Comparison of ENCODE assay signal across 8 cellular contexts in genomic region chr15:63276342-63277043, GRCh38. TPM values are rescaled to one million over a fixed set of nuclear protein-coding genes. Genes with fewer than 3 reads are reported as not detected.
DNase-seq lines count a peak whose midpoint lies in the region; ATAC-seq, FAIRE-seq and TF ChIP-seq lines count a peak whose summit lies in the region.

No MANE protein-coding gene starts in this region.

- H3K4me2 ChIP-seq in A549 (peak overlapping the region; percentile 68), GM23338 (peak overlapping the region; percentile 87)

- H3K9me3 Mint-ChIP-seq in GM23338 = peaks cover 21% of the 10 kb centered on the region; the same call in 2 of the 3 replicates
- no peaks in the 10 kb centered on the region for H3K9me3 Mint-ChIP-seq in activated CD4-positive, alpha-beta memory T cell treated with anti-CD3 and anti-CD28 coated beads for 36 hours

- FAIRE-seq in A549 (lab: Jason Lieb, UNC) (no peak), small intestine (lab: Jason Lieb, UNC) (no peak)

- TF ChIP-seq POLR2A in A549 (IDR thresholded peaks at IDR 0.05; ENCODE audit: low read length) = no peak

- H3K9me2 ChIP-seq in GM23338 (ENCODE audit: insufficient read depth) = no peaks in the 10 kb centered on the region

- peak overlapping the region; percentile 88 to 94 for H3K27ac ChIP-seq in A549
- H3K27ac ChIP-seq in GM23338 (ENCODE audit: low read depth) = peak overlapping the region; percentile 65
- H3K27ac ChIP-seq in small intestine (ENCODE audit: low read depth in 1 of 2, low read length in 1 of 2) = peak overlapping the region; percentile 62 to 87

- TF ChIP-seq EP300 in A549 (IDR thresholded peaks at IDR 0.05) = no peak

- CTCF ChIA-PET in A549 (lab: Yijun Ruan, JAX) = interaction anchor here (0.7 to 2.4 kb wide), 9 partner anchors 11 to 853 kb away, joined by 3 to 9 read pairs (median 3); partner anchors contain the start of gene RPS27L
- CTCF ChIA-PET in activated CD4-positive, alpha-beta memory T cell treated with anti-CD3 and anti-CD28 coated beads for 36 hours (lab: Charles Lee) = interaction anchor here (1.1 to 2.5 kb wide), 2 partner anchors 12 to 126 kb away, joined by 6 to 12 read pairs; no protein-coding TSS in a partner anchor

- WGBS in A549 (ENCODE audit: missing lambda C conversion rate) = 44% methylated on average over 11 of the region's 11 CpGs
- WGBS in small intestine, 3 donors = 12 to 22% (median 15%) methylated on average over 11 of the region's 11 CpGs

- DNase-seq in A549 (ENCODE audit: low read depth in 1 of 2, low spot score in 1 of 2) (no peak), GM23338 (ENCODE audit: low spot score) (no peak), left ventricle myocardium superior (no peak), small intestine (no peak), NOMO-1 treated with DMSO at 0.1 percent for 48 hours (lab: John Stamatoyannopoulos, UW; ENCODE audit: unreplicated experiment) (no peak), cerebellar nuclear complex (lab: John Stamatoyannopoulos, UW) (no peak), SHP77 (lab: John Stamatoyannopoulos, UW) (no peak)
- no peak for DNase-seq in activated CD4-positive, alpha-beta memory T cell treated with anti-CD3 and anti-CD28 coated beads for 36 hours

- peaks cover 24% of the 10 kb centered on the region for H3K4me1 ChIP-seq in A549
- peaks cover 18% of the 10 kb centered on the region for H3K4me1 ChIP-seq in GM23338 (ENCODE audit: insufficient read depth)
- no peaks in the 10 kb centered on the region for H3K4me1 ChIP-seq in small intestine (ENCODE audit: control insufficient read depth in 2 of 2, insufficient read depth in 1 of 2, low read depth in 1 of 2, low read length in 1 of 2)

- TF ChIP-seq CTCF in A549 (IDR thresholded peaks at IDR 0.05) (no peak), GM23338 (conservative IDR thresholded peaks at IDR 0.05; ENCODE audit: low read depth in 2 of 2) (no peak)

- H3K4me1 Mint-ChIP-seq in GM23338 = peaks cover 28% of the 10 kb centered on the region
- peaks cover 20% of the 10 kb centered on the region for H3K4me1 Mint-ChIP-seq in activated CD4-positive, alpha-beta memory T cell treated with anti-CD3 and anti-CD28 coated beads for 36 hours (ENCODE audit: low read depth)

- H3K36me3 ChIP-seq in GM23338 (ENCODE audit: insufficient read depth) (no peaks in the 10 kb centered on the region; the same call in 1 of the 2 replicates), small intestine (ENCODE audit: control insufficient read depth in 2 of 2, insufficient read depth in 2 of 2, low read length in 2 of 2) (no peaks in the 10 kb centered on the region)

- POLR2A ChIA-PET in A549 (lab: Yijun Ruan, JAX) = interaction anchor here (0.6 to 3.0 kb wide), 17 partner anchors 37 to 1524 kb away, joined by 3 to 24 read pairs (median 4); partner anchors contain the start of genes RAB8B and RPS27L
- POLR2A ChIA-PET in activated CD4-positive, alpha-beta memory T cell treated with anti-CD3 and anti-CD28 coated beads for 36 hours (lab: Charles Lee) = interaction anchor here (1.1 to 1.4 kb wide), 3 partner anchors 64 to 119 kb away, joined by 3 to 6 read pairs (median 3); partner anchors contain the start of gene RPS27L

- H3K27me3 Mint-ChIP-seq in GM23338 (ENCODE audit: insufficient read depth, low read depth, poor library complexity) = peaks cover 7% of the 10 kb centered on the region
- no peaks in the 10 kb centered on the region for H3K27me3 Mint-ChIP-seq in activated CD4-positive, alpha-beta memory T cell treated with anti-CD3 and anti-CD28 coated beads for 36 hours

- H3K4me3 Mint-ChIP-seq in GM23338 = peak overlapping the region; percentile 88
- peak overlapping the region; percentile 80 for H3K4me3 Mint-ChIP-seq in activated CD4-positive, alpha-beta memory T cell treated with anti-CD3 and anti-CD28 coated beads for 36 hours

- peak overlapping the region; percentile 23; the same call in 1 of the 2 replicates for H2AFZ ChIP-seq in GM23338

- intact Hi-C loops in activated CD4-positive, alpha-beta memory T cell treated with anti-CD3 and anti-CD28 coated beads for 36 hours (cut with micrococcal nuclease) = loop anchor here (2.0 to 10.0 kb wide), 4 partner anchors 39 to 232 kb away; partner anchors contain the start of genes RPS27L and TPM1
- intact Hi-C loops in left ventricle myocardium superior (cut with micrococcal nuclease) = no loop called here

- no peaks in the 10 kb centered on the region; the same call in 2 of the 3 replicates for H3K9me3 ChIP-seq in A549
- H3K9me3 ChIP-seq in small intestine (ENCODE audit: control insufficient read depth, low read depth) = no peaks in the 10 kb centered on the region

- H3K79me2 ChIP-seq in GM23338 (replicated peaks; ENCODE audit: insufficient read depth) = no peaks in the 10 kb centered on the region

- peak overlapping the region; percentile 92 for H3K4me3 ChIP-seq in A549
- peak overlapping the region; percentile 67 for H3K4me3 ChIP-seq in GM23338
- peak overlapping the region; percentile 81 to 96 for H3K4me3 ChIP-seq in small intestine (ENCODE audit: low read depth in 1 of 2, low read length in 2 of 2)

- 0 out of 2 replicates have a peak, but pooled peaks cover 5% of the 10 kb centered on the region for H3K27me3 ChIP-seq in GM23338 (ENCODE audit: insufficient read depth)
- H3K27me3 ChIP-seq in small intestine (ENCODE audit: control insufficient read depth in 2 of 2, insufficient read depth in 2 of 2, low read length in 2 of 2) = no peaks in the 10 kb centered on the region

- H3K36me3 Mint-ChIP-seq in GM23338 (ENCODE audit: low read depth) = peaks cover 27% of the 10 kb centered on the region
- no peaks in the 10 kb centered on the region for H3K36me3 Mint-ChIP-seq in activated CD4-positive, alpha-beta memory T cell treated with anti-CD3 and anti-CD28 coated beads for 36 hours

- TF ChIP-seq RAD21 in A549 (conservative IDR thresholded peaks at IDR 0.05 in 1 of 2, IDR thresholded peaks at IDR 0.05 in 1 of 2) = no peak

- 0 out of 2 replicates have a peak, but pooled peaks cover 6% of the 10 kb centered on the region for H3F3A ChIP-seq in GM23338 (replicated peaks; ENCODE audit: low read depth)

- H4K20me1 ChIP-seq in GM23338 (replicated peaks; ENCODE audit: insufficient read depth) = no peaks in the 10 kb centered on the region

- ATAC-seq in A549 (peak; percentile 15 to 55; a peak in 5 of 6 replicates), GM23338 (peak; percentile 2; the same call in 2 of the 3 replicates), left ventricle myocardium superior (peak; percentile 16)

- peak overlapping the region; percentile 90; the same call in 1 of the 2 replicates for H3K27ac Mint-ChIP-seq in GM23338
- peak overlapping the region; percentile 59 for H3K27ac Mint-ChIP-seq in activated CD4-positive, alpha-beta memory T cell treated with anti-CD3 and anti-CD28 coated beads for 36 hours

TF ChIP-seq in A549, 52 proteins besides CTCF, POLR2A, EP300 and RAD21:
- TF ChIP-seq FOSB (CRISPR knock-in tag; IDR thresholded peaks at IDR 0.05) (peak; percentile 58; the same call in 1 of the 2 replicates), EHF (CRISPR knock-in tag; IDR thresholded peaks at IDR 0.05) (no peak)

TF ChIP-seq in GM23338, 12 proteins besides CTCF, POLR2A, EP300 and RAD21 (continues in another document):
- TF ChIP-seq ZNF114 (CRISPR knock-in tag; IDR thresholded peaks at IDR 0.05) (no peak), CREB1 (CRISPR knock-in tag; IDR thresholded peaks at IDR 0.05; ENCODE audit: low read depth) (no peak), REST (IDR thresholded peaks at IDR 0.05; ENCODE audit: unreplicated experiment) (no peak), ETS1 (IDR thresholded peaks at IDR 0.05) (no peak)

RNA-seq across cellular contexts. Expression of gene APH1B, which starts 0.9 kb away (rescaled TPM):
- 25.3 and 28.5 TPM in 2 replicates for polyA plus RNA-seq in A549 (2011; rRNA removed)
- 6.0 and 9.1 TPM in 2 replicates for polyA plus RNA-seq in A549 (2012; cell fraction: cytosol; rRNA removed)
- polyA plus RNA-seq in A549 (2012; cell fraction: nucleus; rRNA removed) = 6.6 and 10.3 TPM in 2 replicates
- polyA plus RNA-seq in A549 (2017; fragmentation: RNase III; extraction: RNeasy Plus Mini Kit Qiagen cat#74134 plus additional on column Dnase treatment) = 14.0 to 19.8 TPM (median 16.4 TPM) in 3 replicates
- polyA minus RNA-seq in A549 (2011; rRNA and poly(A)+ RNA removed) = 28.0 and 37.2 TPM in 2 replicates
- total RNA-seq in GM23338 (2014; rRNA removed; shearing (Covaris generic)) = 23.8 and 24.4 TPM in 2 replicates
- 14.3 and 16.3 TPM in 2 replicates for polyA plus RNA-seq in GM23338 (2016; fragmentation: Nextera tagmentation; extraction: Ambion mirVana)
- total RNA-seq in activated CD4-positive, alpha-beta memory T cell treated with anti-CD3 and anti-CD28 coated beads for 36 hours = 1 to 10 TPM; 6.6 to 7.0 TPM
- 5.6 TPM for total RNA-seq in left ventricle myocardium superior
- 1 to 10 TPM; 1.4 to 4.5 (median 1.8) TPM for polyA plus RNA-seq in small intestine
